ENCODE assay signal across 28 cellular contexts in genomic region chr4:164695650-164696049, GRCh38. TPM values are rescaled to one million over a fixed set of nuclear protein-coding genes. Genes with fewer than 3 reads are reported as not detected.
"Had no signal": no experiment of that assay in that cellular context is flagged by ENCODE, and none has a peak within 500 bp of the region (broad histone marks: within the 10 kb centered on the region; RNA-seq: fewer than 3 reads in every experiment).

No MANE protein-coding gene starts in this region.

- H3K4me1 ChIP-seq: stomach, suprapubic skin, testis, thyroid gland, tibial artery, tibial nerve, transverse colon, upper lobe of left lung, upper lobe of right lung, uterus, vagina had no signal

- H3K4me3 ChIP-seq: stomach, suprapubic skin, testis, thoracic aorta, thyroid gland, tibial artery, tibial nerve, transverse colon, upper lobe of left lung, upper lobe of right lung, uterus, vagina had no signal

- H3K36me3 ChIP-seq: stomach, suprapubic skin, thoracic aorta, thyroid gland, tibial artery, tibial nerve, transverse colon, upper lobe of left lung, upper lobe of right lung, uterus, vagina had no signal

- FAIRE-seq: urothelium cell line had no signal

- DNase-seq: stimulated activated CD4-positive, alpha-beta T cell treated with anti-CD3 and anti-CD28 coated beads, Interleukin-2, amount 100 ng/mL, for 48 hours; stimulated activated CD4-positive, alpha-beta T cell treated with anti-CD3 and anti-CD28 coated beads, Interleukin-4, amount 100 ng/mL, for 1 hour; stimulated activated CD4-positive, alpha-beta T cell treated with anti-CD3 and anti-CD28 coated beads, Interleukin-4, amount 100 ng/mL, for 24 hours; stimulated activated CD4-positive, alpha-beta T cell treated with anti-CD3 and anti-CD28 coated beads, Interleukin-4, amount 100 ng/mL, for 4 hours; stimulated activated CD8-positive, alpha-beta memory T cell treated with anti-CD3 and anti-CD28 coated beads, Interleukin-4, amount 100 ng/mL, for 48 hours; stimulated activated naive B cell treated with anti-CD40 and anti-IgM and Interleukin-4, amounts not matched to agents 10 μg/mL and 1 μg/mL and 100 μg/mL, for 72 hours; stimulated activated naive CD4-positive, alpha-beta T cell; stimulated activated naive CD4-positive, alpha-beta T cell treated with Interleukin-2 at 50 U/mL for 16 hours; stimulated activated naive CD8-positive, alpha-beta T cell treated with anti-CD3 and anti-CD28 coated beads, Interleukin-15, amount 100 ng/mL, for 72 hours; stimulated activated naive CD8-positive, alpha-beta T cell treated with anti-CD3 and anti-CD28 coated beads, Interleukin-15, Interleukin-2, amounts not matched to agents 100 U/mL and 50 U/mL, for 24 hours; stomach; substantia nigra; testis; thyroid gland; tibial artery; transverse colon; trophoblast cell; upper lobe of right lung; uterus had no signal

- H3K27ac ChIP-seq: stomach, suprapubic skin, testis, thoracic aorta, thyroid gland, tibial artery, tibial nerve, transverse colon, upper lobe of left lung, upper lobe of right lung, uterus, vagina had no signal

- H3K27me3 ChIP-seq: stomach, suprapubic skin, testis, thyroid gland, tibial artery, tibial nerve, transverse colon, upper lobe of left lung, upper lobe of right lung, uterus, vagina had no signal

- ATAC-seq: stimulated activated effector memory CD8-positive, alpha-beta T cell treated with anti-CD3 and anti-CD28 coated beads, Interleukin-12 subunit alpha, Interleukin-12 subunit beta, amount 100 ng/mL, for 72 hours; stimulated activated naive B cell treated with anti-CD40 and anti-IgM and Interleukin-4, amounts not matched to agents 10 μg/mL and 1 μg/mL and 100 μg/mL, for 72 hours; stimulated activated naive CD8-positive, alpha-beta T cell treated with anti-CD3 and anti-CD28 coated beads, Interleukin-15, amount 100 ng/mL, for 72 hours; stimulated activated naive CD8-positive, alpha-beta T cell treated with anti-CD3 and anti-CD28 coated beads, Interleukin-15, Interleukin-2, amounts not matched to agents 100 U/mL and 50 U/mL, for 24 hours; upper lobe of right lung had no signal

- H3K9me3 ChIP-seq: stomach, suprapubic skin, testis, thoracic aorta, thyroid gland, tibial artery, tibial nerve, transverse colon, upper lobe of left lung, upper lobe of right lung, uterus, vagina had no signal

RNA-seq across cellular contexts. Expression of gene SMIM31, which starts 58.3 kb away (rescaled TPM):
- total RNA-seq: subcutaneous adipose tissue, suprapubic skin, temporal lobe, testis, thoracic aorta, thyroid gland, tibial nerve, upper lobe of right lung, uterus, vagina had no signal
